Comparison of ENCODE assay signal across 21 cellular contexts in the genomic region with DNA sequence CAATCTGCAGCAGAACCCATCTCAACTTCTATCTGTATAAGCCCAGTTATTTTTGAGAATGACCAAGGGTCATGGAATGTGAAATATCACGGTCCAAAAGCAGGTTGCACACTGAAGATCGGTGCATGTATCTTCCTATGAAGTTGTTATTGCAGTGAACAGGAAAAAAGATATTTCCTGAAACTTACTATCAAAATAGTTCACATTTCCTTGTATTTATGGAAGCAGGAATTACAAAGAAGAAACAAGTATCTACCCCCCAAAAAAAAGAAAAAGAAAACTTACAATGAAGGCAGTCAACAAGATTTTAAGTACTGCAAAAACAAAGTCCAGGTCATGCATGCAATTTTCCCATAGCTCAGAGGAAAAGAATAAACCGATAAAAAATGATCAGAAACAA.
A peak's percentile ranks its signal among the peaks of the same experiment; 100 is the strongest.
DNase-seq lines count a peak whose midpoint lies in the region; ATAC-seq, FAIRE-seq and TF ChIP-seq lines count a peak whose summit lies in the region.
"Had no signal": no experiment of that assay in that cellular context is flagged by ENCODE, and none has a peak within 500 bp of the region (broad histone marks: within the 10 kb centered on the region; RNA-seq: fewer than 3 reads in every experiment).

No MANE protein-coding gene starts in this region.

- ATAC-seq in GM23338: no peak
- ATAC-seq: GM12878 had no signal

- no peak overlapping the region for H3K4me3 ChIP-seq in GM23338
- no peak overlapping the region for H3K4me3 ChIP-seq in endothelial cell of umbilical vein (replicated peaks in 1 of 3; ENCODE audit: insufficient read depth in 1 of 3, low read depth in 1 of 3, low read length in 3 of 3)
- H3K4me3 ChIP-seq in mesodermal cell (ENCODE audit: extremely low read depth, insufficient read depth, low read length, poor library complexity, severe bottlenecking): no peak overlapping the region
- H3K4me3 ChIP-seq: GM12878, GM23248, HAP-1 had no signal

- WGBS in mesodermal cell (ENCODE audit: insufficient coverage in 2 of 2), 2 experiments: no CpG with 5 or more reads among the region's 3 CpGs

- H3K27me3 Mint-ChIP-seq in GM23338 (ENCODE audit: insufficient read depth, low read depth, poor library complexity) (no peaks in the 10 kb centered on the region), chondrocyte (ENCODE audit: low read depth) (no peaks in the 10 kb centered on the region)
- H3K27me3 Mint-ChIP-seq: CD4-positive, CD25-positive, alpha-beta regulatory T cell had no signal

- peak overlapping the region; percentile 29 for H3K9ac ChIP-seq in endothelial cell of umbilical vein (replicated peaks; ENCODE audit: extremely low read depth, insufficient read depth, low read length)
- H3K9ac ChIP-seq: GM23248 had no signal

- DNase-seq in EH (ENCODE audit: low read depth) (peak; percentile 15), GM23338 (ENCODE audit: low spot score) (no peak), endothelial cell of umbilical vein (ENCODE audit: low read depth, low spot score) (peak; percentile 95), chondrocyte (ENCODE audit: low spot score) (no peak)
- no peak for DNase-seq in activated CD4-positive, alpha-beta T cell treated with anti-CD3 and anti-CD28 coated beads for 4 hours
- no peak for DNase-seq in stimulated activated CD4-positive, alpha-beta T cell treated with anti-CD3 and anti-CD28 coated beads, Interleukin-2, amount 100 ng/mL, for 48 hours
- DNase-seq: CD4-positive, CD25-positive, alpha-beta regulatory T cell; GM23248; KG1; NCI-H1092; NCI-H1436; NCI-H187 treated with DMSO at 0.1 percent for 48 hours; NCI-H2107; NCI-H446 treated with DMSO at 0.1 percent for 48 hours; NCI-H526 treated with DMSO at 0.1 percent for 48 hours; OCI-M1 had no signal

- H3K4me1 ChIP-seq in GM23338 (ENCODE audit: insufficient read depth) (no peaks in the 10 kb centered on the region), endothelial cell of umbilical vein (ENCODE audit: control insufficient read depth, extremely low read depth, insufficient read depth, low read length) (peaks cover 32% of the 10 kb centered on the region), mesodermal cell (ENCODE audit: control insufficient read depth, insufficient read depth, low read length, poor library complexity, severe bottlenecking) (no peaks in the 10 kb centered on the region)

- FAIRE-seq in endothelial cell of umbilical vein (lab: Jason Lieb, UNC): peak; percentile 75
- FAIRE-seq: GM12878, RCC 7860 had no signal

- no peaks in the 10 kb centered on the region for H3K9me2 ChIP-seq in GM23338 (ENCODE audit: insufficient read depth)

- no peaks in the 10 kb centered on the region for H3K9me1 ChIP-seq in endothelial cell of umbilical vein (replicated peaks; ENCODE audit: control insufficient read depth, extremely low read depth, insufficient read depth, low read length)

- H3K79me2 ChIP-seq in GM23338 (replicated peaks; ENCODE audit: insufficient read depth): no peaks in the 10 kb centered on the region
- H3K79me2 ChIP-seq in endothelial cell of umbilical vein (ENCODE audit: control insufficient read depth, insufficient read depth, low read length): no peaks in the 10 kb centered on the region

- TF ChIP-seq POLR2A in endothelial cell of umbilical vein (IDR thresholded peaks at IDR 0.05; ENCODE audit: low read depth, low read length): peak; percentile 24

- H3K9me3 Mint-ChIP-seq in GM23338: no peaks in the 10 kb centered on the region
- H3K9me3 Mint-ChIP-seq in chondrocyte (ENCODE audit: low read depth): peaks cover 5% of the 10 kb centered on the region

- H3K27me3 ChIP-seq in GM23338 (ENCODE audit: insufficient read depth) (no peaks in the 10 kb centered on the region), endothelial cell of umbilical vein (ENCODE audit: control insufficient read depth in 2 of 2, insufficient read depth in 2 of 2, low read length in 2 of 2) (no peaks in the 10 kb centered on the region)

- intact Hi-C loops in endothelial cell of umbilical vein (cut with micrococcal nuclease): loop anchor here (1.0 to 5.0 kb wide), 6 partner anchors 58 to 1105 kb away; partner anchors contain the start of gene NFIB

- H3K4me2 ChIP-seq in GM23338: no peak overlapping the region
- peak overlapping the region; percentile 82 for H3K4me2 ChIP-seq in endothelial cell of umbilical vein (ENCODE audit: insufficient read depth, low read length)

- H2AFZ ChIP-seq in GM23338 (no peak overlapping the region), endothelial cell of umbilical vein (ENCODE audit: low read depth, low read length) (no peak overlapping the region)
- H2AFZ ChIP-seq: GM23248 had no signal

- no peak for TF ChIP-seq CTCF in GM23338 (conservative IDR thresholded peaks at IDR 0.05; ENCODE audit: low read depth in 2 of 2)
- TF ChIP-seq CTCF in endothelial cell of umbilical vein (IDR thresholded peaks at IDR 0.05; ENCODE audit: extremely low read depth in 1 of 2, insufficient read depth in 1 of 2, low read depth in 1 of 2, low read length in 2 of 2): no peak
- no peak for TF ChIP-seq CTCF in chondrocyte (IDR thresholded peaks at IDR 0.05)

- H3K4me1 Mint-ChIP-seq in GM23338 (peaks cover 5% of the 10 kb centered on the region; the same call in 2 of the 3 replicates), chondrocyte (ENCODE audit: low read depth) (peaks cover 12% of the 10 kb centered on the region)
- H3K4me1 Mint-ChIP-seq: CD4-positive, CD25-positive, alpha-beta regulatory T cell had no signal

- no peak overlapping the region for H3K27ac ChIP-seq in GM23338 (ENCODE audit: low read depth)
- peak overlapping the region; percentile 76 for H3K27ac ChIP-seq in endothelial cell of umbilical vein (ENCODE audit: insufficient read depth, low read depth, low read length)
- H3K27ac ChIP-seq in mesodermal cell (ENCODE audit: low read depth, low read length, severe bottlenecking): peak overlapping the region; percentile 3
- H3K27ac ChIP-seq: GM23248, HL-60 had no signal

- peaks cover 14% of the 10 kb centered on the region; the same call in 2 of the 3 replicates for H3K36me3 Mint-ChIP-seq in GM23338 (ENCODE audit: low read depth)
- peaks cover 18% of the 10 kb centered on the region for H3K36me3 Mint-ChIP-seq in chondrocyte (ENCODE audit: low read depth)
- H3K36me3 Mint-ChIP-seq: CD4-positive, CD25-positive, alpha-beta regulatory T cell had no signal

- BruUV-seq in endothelial cell of umbilical vein (replicated peaks; lab: Mats Ljungman, UMichigan): no TSS peak

- H3K9me3 ChIP-seq in endothelial cell of umbilical vein (replicated peaks; ENCODE audit: control insufficient read depth, insufficient read depth, low read length) (no peaks in the 10 kb centered on the region), mesodermal cell (ENCODE audit: control insufficient read depth, low read length) (no peaks in the 10 kb centered on the region)
- H3K9me3 ChIP-seq: HAP-1 had no signal

- CTCF ChIA-PET in endothelial cell of umbilical vein (lab: Charles Lee): interaction anchor here (0.8 to 1.1 kb wide), 6 partner anchors 11 to 239 kb away, joined by 3 to 4 read pairs (median 3); no protein-coding TSS in a partner anchor

- POLR2A ChIA-PET in endothelial cell of umbilical vein (lab: Charles Lee): interaction anchor here (0.7 kb wide), 1 partner anchor 52 kb away, joined by 6 read pairs; no protein-coding TSS in a partner anchor

- H3K27ac Mint-ChIP-seq in GM23338 (peak overlapping the region; percentile 2; the same call in 1 of the 2 replicates), chondrocyte (ENCODE audit: unreplicated experiment) (no peak overlapping the region)
- H3K27ac Mint-ChIP-seq: CD4-positive, CD25-positive, alpha-beta regulatory T cell had no signal

- H3K36me3 ChIP-seq in GM23338 (ENCODE audit: insufficient read depth) (peaks cover 7% of the 10 kb centered on the region; the same call in 1 of the 2 replicates), endothelial cell of umbilical vein (ENCODE audit: control insufficient read depth in 2 of 2, extremely low read depth in 1 of 2, insufficient read depth in 2 of 2, low read length in 2 of 2) (no peaks in the 10 kb centered on the region), mesodermal cell (ENCODE audit: control insufficient read depth, insufficient read depth, low read length) (peaks cover 21% of the 10 kb centered on the region)
- H3K36me3 ChIP-seq: HAP-1 had no signal

- H4K20me1 ChIP-seq in GM23338 (replicated peaks; ENCODE audit: insufficient read depth) (no peaks in the 10 kb centered on the region), endothelial cell of umbilical vein (replicated peaks; ENCODE audit: control insufficient read depth, extremely low read depth, insufficient read depth, low read length) (no peaks in the 10 kb centered on the region)

- H3K4me3 Mint-ChIP-seq in GM23338 (no peak overlapping the region), chondrocyte (ENCODE audit: unreplicated experiment) (no peak overlapping the region)
- H3K4me3 Mint-ChIP-seq: CD4-positive, CD25-positive, alpha-beta regulatory T cell had no signal

- dilution Hi-C loops in endothelial cell of umbilical vein (cut with MboI; ENCODE audit: extremely low pct_ligation_motif_present, low sequenced_read_pairs): no loop called here

- H3F3A ChIP-seq in GM23338 (replicated peaks; ENCODE audit: low read depth): no peaks in the 10 kb centered on the region

TF ChIP-seq in GM23338, 12 proteins besides CTCF, POLR2A, EP300 and RAD21 (continues in another document):
- TF ChIP-seq ZNF331 (CRISPR knock-in tag; IDR thresholded peaks at IDR 0.05; ENCODE audit: low read depth) (no peak), ETS1 (IDR thresholded peaks at IDR 0.05) (no peak), ZNF114 (CRISPR knock-in tag; IDR thresholded peaks at IDR 0.05) (no peak)

TF ChIP-seq in endothelial cell of umbilical vein, 7 proteins besides CTCF, POLR2A, EP300 and RAD21:
- no peak for TF ChIP-seq MYC (IDR thresholded peaks at IDR 0.05; ENCODE audit: low read depth, low read length)
- peak; percentile 75 for TF ChIP-seq JUN (IDR thresholded peaks at IDR 0.05; ENCODE audit: borderline replicate concordance, insufficient read depth, insufficient read length, low read depth)
- no peak for TF ChIP-seq EZH2 (IDR thresholded peaks at IDR 0.05; ENCODE audit: borderline replicate concordance, low read depth, low read length, severe bottlenecking)
- TF ChIP-seq, protein P1, sequence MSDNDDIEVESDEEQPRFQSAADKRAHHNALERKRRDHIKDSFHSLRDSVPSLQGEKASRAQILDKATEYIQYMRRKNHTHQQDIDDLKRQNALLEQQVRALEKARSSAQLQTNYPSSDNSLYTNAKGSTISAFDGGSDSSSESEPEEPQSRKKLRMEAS (IDR thresholded peaks at IDR 0.05; ENCODE audit: insufficient read depth, insufficient read length): no peak
- TF ChIP-seq POLR2AphosphoS5 (IDR thresholded peaks at IDR 0.05; ENCODE audit: insufficient read depth, low read depth, low read length): peak; percentile 69
- TF ChIP-seq GATA2 (IDR thresholded peaks at IDR 0.05; ENCODE audit: insufficient read depth, insufficient read length, low read depth, low read length): peak; percentile 85
- peak; percentile 34 for TF ChIP-seq FOS (IDR thresholded peaks at IDR 0.05; ENCODE audit: borderline replicate concordance, insufficient read depth, low read length)

Comparison
In these comparisons a context has a peak if more than half of its experiments do, and no peak if none do; other contexts are left out.
1. DNase-seq: peak in EH (single experiment) and endothelial cell of umbilical vein (single experiment); none in GM23338 (single experiment), chondrocyte (single experiment), activated CD4-positive, alpha-beta T cell treated with anti-CD3 and anti-CD28 coated beads for 4 hours (0 of 2) and stimulated activated CD4-positive, alpha-beta T cell treated with anti-CD3 and anti-CD28 coated beads, Interleukin-2, amount 100 ng/mL, for 48 hours (0 of 2).